In genomic region chr6:90425161-90425641, GRCh38 we compare ENCODE assay signal across 11 cellular contexts.
DNase-seq lines count a peak whose midpoint lies in the region; ATAC-seq, FAIRE-seq and TF ChIP-seq lines count a peak whose summit lies in the region.
"Had no signal": no experiment of that assay in that cellular context is flagged by ENCODE, and none has a peak within 500 bp of the region (broad histone marks: within the 10 kb centered on the region; RNA-seq: fewer than 3 reads in every experiment).

No MANE protein-coding gene starts in this region.

- no peaks in the 10 kb centered on the region for H3K36me3 ChIP-seq in HepG2 (replicated peaks in 1 of 2; ENCODE audit: control insufficient read depth in 1 of 2, insufficient read depth in 2 of 2, low read length in 2 of 2)
- H3K36me3 ChIP-seq: uterus had no signal

- H3K27me3 ChIP-seq in HepG2 (ENCODE audit: control insufficient read depth in 1 of 2, insufficient read depth in 2 of 2, low read length in 2 of 2) = no peaks in the 10 kb centered on the region; a peak in 1 of 5 replicates
- H3K27me3 ChIP-seq: uterus had no signal

- no TSS peak for BruUV-seq in HepG2 (replicated peaks; lab: Mats Ljungman, UMichigan)

- H3K27me3 Mint-ChIP-seq in activated T-helper 17 cell treated with anti-CD3 and anti-CD28 coated beads, Interleukin-2, amount 50 U/mL, for 72 hours = no peaks in the 10 kb centered on the region

- DNase-seq in GM12865 (ENCODE audit: low read depth) (peak; percentile 83), NCI-H748 (lab: John Stamatoyannopoulos, UW; ENCODE audit: unreplicated experiment) (no peak), NCI-H2171 (lab: John Stamatoyannopoulos, UW) (no peak), NCI-H2029 (lab: John Stamatoyannopoulos, UW) (no peak), HepG2 (ENCODE audit: low spot score) (no peak)
- DNase-seq: kidney glomerular epithelial cell, uterus had no signal

- H2AFZ ChIP-seq in HepG2 (ENCODE audit: low read length) = no peak overlapping the region

- H3K27ac ChIP-seq in HepG2 (ENCODE audit: extremely low read length, insufficient read depth, low read length) = no peak overlapping the region
- H3K27ac ChIP-seq: uterus had no signal

- H3K4me2 ChIP-seq in HepG2 (ENCODE audit: low read depth, low read length) = no peak overlapping the region

- in situ Hi-C loops in HepG2 (cut with HindIII; ENCODE audit: extremely low pct_ligation_motif_present, low pct_unique_long_range_greater_than_20kb) = no loop called here

- TF ChIP-seq RAD21 in HepG2 (CRISPR knock-in tag; IDR thresholded peaks at IDR 0.05) = no peak

- H3K4me3 ChIP-seq in GM12865 (ENCODE audit: low read depth, low read length) (no peak overlapping the region; the same call in 1 of the 2 replicates), HepG2 (replicated peaks in 1 of 3; ENCODE audit: insufficient read depth in 1 of 3, low read depth in 2 of 3, low read length in 3 of 3) (no peak overlapping the region)
- H3K4me3 ChIP-seq: uterus had no signal

- CTCF ChIA-PET in HepG2 (lab: Yijun Ruan, JAX; ENCODE audit: low intra/inter-chr PET ratio, low total read pairs) = no interaction called here

- no peak overlapping the region for H3K9ac ChIP-seq in HepG2 (ENCODE audit: insufficient read depth, low read depth, low read length)

- POLR2A ChIA-PET in HepG2 (lab: Yijun Ruan, JAX) = no interaction called here

- WGBS in HepG2 (ENCODE audit: low lambda C conversion rate) = 1% methylated on average over 5 of the region's 5 CpGs

- intact Hi-C loops in HepG2 (cut with micrococcal nuclease; ENCODE audit: unreplicated experiment) = no loop called here

- peak; percentile 93 for ATAC-seq in GM19463 (IDR thresholded peaks at IDR 0.05; ENCODE audit: unreplicated experiment)
- peak; percentile 99 for ATAC-seq in HG03108 (IDR thresholded peaks at IDR 0.05; ENCODE audit: unreplicated experiment)
- ATAC-seq in activated T-helper 17 cell treated with anti-CD3 and anti-CD28 coated beads, Interleukin-2, amount 50 U/mL, for 72 hours (replicated peaks) = peak; percentile 90
- ATAC-seq in HepG2 = no peak

- TF ChIP-seq POLR2A in HepG2 (IDR thresholded peaks at IDR 0.05; ENCODE audit: insufficient read depth in 1 of 2, low read depth in 2 of 2, low read length in 2 of 2) = no peak

- no peak for TF ChIP-seq CTCF in GM12865 (IDR thresholded peaks at IDR 0.05; ENCODE audit: insufficient read depth, low read depth, low read length, missing control alignments)
- TF ChIP-seq CTCF in HepG2 (CRISPR knock-in tag; IDR thresholded peaks at IDR 0.05) = no peak

- H3K4me1 ChIP-seq in HepG2 (ENCODE audit: insufficient read depth, low read length) = no peaks in the 10 kb centered on the region
- H3K4me1 ChIP-seq: uterus had no signal

- peaks cover 13% of the 10 kb centered on the region for H3K4me1 Mint-ChIP-seq in activated T-helper 17 cell treated with anti-CD3 and anti-CD28 coated beads, Interleukin-2, amount 50 U/mL, for 72 hours

- no peaks in the 10 kb centered on the region for H3K36me3 Mint-ChIP-seq in activated T-helper 17 cell treated with anti-CD3 and anti-CD28 coated beads, Interleukin-2, amount 50 U/mL, for 72 hours (ENCODE audit: low read depth)

- H3K9me3 Mint-ChIP-seq in activated T-helper 17 cell treated with anti-CD3 and anti-CD28 coated beads, Interleukin-2, amount 50 U/mL, for 72 hours = peaks cover 7% of the 10 kb centered on the region

- H3K79me2 ChIP-seq in HepG2 (ENCODE audit: insufficient read depth, low read length) = no peaks in the 10 kb centered on the region

- H4K20me1 ChIP-seq in HepG2 (ENCODE audit: insufficient read depth, low read length) = no peaks in the 10 kb centered on the region

- peak overlapping the region; percentile 77 for H3K27ac Mint-ChIP-seq in activated T-helper 17 cell treated with anti-CD3 and anti-CD28 coated beads, Interleukin-2, amount 50 U/mL, for 72 hours

- H3K4me3 Mint-ChIP-seq in activated T-helper 17 cell treated with anti-CD3 and anti-CD28 coated beads, Interleukin-2, amount 50 U/mL, for 72 hours = peak overlapping the region; percentile 72

- H3K9me3 ChIP-seq in HepG2 (ENCODE audit: low read length) = peaks cover 19% of the 10 kb centered on the region
- H3K9me3 ChIP-seq: uterus had no signal

- TF ChIP-seq EP300 in HepG2 (IDR thresholded peaks at IDR 0.05; ENCODE audit: low read depth in 2 of 2, low read length in 2 of 2) (no peak), HepG2 (CRISPR knock-in tag; IDR thresholded peaks at IDR 0.05; ENCODE audit: borderline replicate concordance) (no peak)

- FAIRE-seq in HepG2 (lab: Jason Lieb, UNC) = no peak
- FAIRE-seq: TTC549 had no signal

TF ChIP-seq in HepG2, 621 proteins besides CTCF, POLR2A, EP300 and RAD21:
- no peak for TF ChIP-seq PPARG (CRISPR knock-in tag; conservative IDR thresholded peaks at IDR 0.05)
- TF ChIP-seq RARG (CRISPR knock-in tag; IDR thresholded peaks at IDR 0.05; ENCODE audit: low read depth) = no peak
- no peak for TF ChIP-seq SRSF1 (optimal IDR thresholded peaks at IDR 0.05; ENCODE audit: low read depth, low read length)
- no peak for TF ChIP-seq PAWR (CRISPR knock-in tag; IDR thresholded peaks at IDR 0.05; ENCODE audit: borderline replicate concordance)
- TF ChIP-seq TCF12 (IDR thresholded peaks at IDR 0.05) = no peak
- no peak for TF ChIP-seq TCF12 (CRISPR knock-in tag; IDR thresholded peaks at IDR 0.05)
- TF ChIP-seq CREBL2 (CRISPR knock-in tag; IDR thresholded peaks at IDR 0.05; ENCODE audit: borderline replicate concordance) = no peak
- no peak for TF ChIP-seq ZFP41 (CRISPR knock-in tag; IDR thresholded peaks at IDR 0.05; ENCODE audit: borderline replicate concordance)
- no peak for TF ChIP-seq KAT7 (CRISPR knock-in tag; IDR thresholded peaks at IDR 0.05; ENCODE audit: borderline replicate concordance)
- TF ChIP-seq MTF2 (CRISPR knock-in tag; IDR thresholded peaks at IDR 0.05; ENCODE audit: borderline replicate concordance) = no peak
- TF ChIP-seq MBD4 (IDR thresholded peaks at IDR 0.05; ENCODE audit: borderline replicate concordance, low read length) = no peak
TF ChIP-seq in HepG2: peak in this region for 0.
